Comparison of ENCODE assay signal across 11 cellular contexts in the genomic region with DNA sequence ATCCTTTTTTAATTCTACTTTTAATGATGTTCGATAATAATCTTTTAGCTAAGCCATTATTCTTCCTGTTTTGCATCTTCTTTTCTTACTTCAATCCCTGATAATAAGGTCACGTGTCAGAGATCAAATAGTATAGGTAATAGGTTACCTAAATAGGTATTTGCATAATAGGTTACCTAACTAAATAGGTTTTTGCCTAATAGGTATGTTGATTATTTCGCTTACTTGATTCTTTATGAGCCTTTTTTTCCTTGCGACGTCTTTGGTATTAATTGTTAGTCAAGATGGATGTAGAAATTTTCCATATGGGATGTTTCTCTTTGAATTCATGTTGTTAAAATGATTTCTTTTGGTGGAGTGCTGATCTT. TPM values are rescaled to one million over a fixed set of nuclear protein-coding genes. Genes with fewer than 3 reads are reported as not detected.
DNase-seq lines count a peak whose midpoint lies in the region; ATAC-seq and TF ChIP-seq lines count a peak whose summit lies in the region.
"Had no signal": no experiment of that assay in that cellular context is flagged by ENCODE, and none has a peak within 500 bp of the region (broad histone marks: within the 10 kb centered on the region; RNA-seq: fewer than 3 reads in every experiment).

No MANE protein-coding gene starts in this region.

- peaks cover 29% of the 10 kb centered on the region for H3K4me1 ChIP-seq in mucosa of descending colon (ENCODE audit: low read depth)

- ATAC-seq in HG03108 (IDR thresholded peaks at IDR 0.05; ENCODE audit: unreplicated experiment) (no peak), mucosa of descending colon (no peak)

- H3K36me3 ChIP-seq in mucosa of descending colon (ENCODE audit: low read depth), result no peaks in the 10 kb centered on the region

- TF ChIP-seq CTCF in GM12865 (IDR thresholded peaks at IDR 0.05; ENCODE audit: insufficient read depth, low read depth, low read length, missing control alignments), result no peak
- no peak for TF ChIP-seq CTCF in epithelial cell of proximal tubule (conservative IDR thresholded peaks at IDR 0.05; ENCODE audit: low read depth, low read length)
- no peak for TF ChIP-seq CTCF in retinal pigment epithelial cell (conservative IDR thresholded peaks at IDR 0.05; ENCODE audit: low read depth, low read length)
- no peak for TF ChIP-seq CTCF in mucosa of descending colon (IDR thresholded peaks at IDR 0.05)

- DNase-seq in GM12865 (ENCODE audit: low read depth) (no peak), NCI-H526 treated with DMSO at 0.1 percent for 48 hours (lab: John Stamatoyannopoulos, UW) (peak; percentile 32), epithelial cell of proximal tubule (ENCODE audit: low read depth) (no peak), retinal pigment epithelial cell (ENCODE audit: low read depth) (no peak), NCI-H524 treated with DMSO at 0.1 percent for 48 hours (lab: John Stamatoyannopoulos, UW) (no peak), mucosa of descending colon (no peak)
- no peak for DNase-seq in activated naive CD4-positive, alpha-beta T cell treated with Interleukin-2 at 50 U/mL for 16 hours
- DNase-seq: DMS 273 treated with DMSO at 0.1 percent for 48 hours, NCI-H1417, NCI-H748 treated with DMSO at 0.1 percent for 48 hours had no signal

- H3K4me3 ChIP-seq in GM12865 (ENCODE audit: low read depth, low read length) (peak overlapping the region; percentile 50), epithelial cell of proximal tubule (ENCODE audit: low read depth, low read length) (peak overlapping the region; percentile 71), retinal pigment epithelial cell (ENCODE audit: low read length) (peak overlapping the region; percentile 1), mucosa of descending colon (no peak overlapping the region)

- intact Hi-C loops in mucosa of descending colon (cut with DNase I, micrococcal nuclease), result no loop called here

- H3K9me3 ChIP-seq in mucosa of descending colon, result no peaks in the 10 kb centered on the region

RNA-seq across cellular contexts. Expression of a gene that starts 2.5 kb away (rescaled TPM):
- total RNA-seq in epithelial cell of proximal tubule (17.1 and 26.3 TPM in 2 replicates), mucosa of descending colon (10 to 100 TPM; 26.4 to 40.8 (median 34.1) TPM)

RNA-seq across cellular contexts. Expression of a gene that starts 2.9 kb away (rescaled TPM):
- total RNA-seq in epithelial cell of proximal tubule (10.9 and 13.8 TPM in 2 replicates), mucosa of descending colon (10 to 100 TPM; 25.9 to 40.5 (median 37.3) TPM)

RNA-seq across cellular contexts. Expression of a gene that starts 36.3 kb away (rescaled TPM):
- total RNA-seq in epithelial cell of proximal tubule, result 20.9 and 27.4 TPM in 2 replicates
- 10 to 100 TPM; 21.1 to 25.5 (median 23.9) TPM for total RNA-seq in mucosa of descending colon
